In the genomic region with DNA sequence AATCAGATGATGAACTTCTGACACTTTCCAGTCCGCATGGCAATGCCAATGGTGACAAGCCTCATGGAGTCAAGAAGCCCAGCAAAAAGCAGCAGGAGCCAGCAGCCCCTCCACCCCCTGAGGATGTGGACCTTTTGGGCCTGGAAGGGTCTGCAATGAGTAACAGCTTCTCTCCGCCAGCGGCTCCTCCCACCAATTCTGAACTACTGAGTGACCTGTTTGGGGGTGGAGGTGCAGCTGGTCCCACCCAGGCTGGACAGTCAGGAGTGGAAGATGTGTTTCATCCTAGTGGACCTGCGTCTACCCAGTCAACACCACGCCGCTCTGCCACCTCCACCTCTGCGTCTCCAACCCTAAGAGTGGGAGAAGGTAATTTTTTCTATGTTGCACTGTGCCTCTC, we compare ENCODE assay signal across 22 cellular contexts.
"Had no signal": no experiment of that assay in that cellular context is flagged by ENCODE, and none has a peak within 500 bp of the region (broad histone marks: within the 10 kb centered on the region; RNA-seq: fewer than 3 reads in every experiment).

No MANE protein-coding gene starts in this region.

- H3K9me3 Mint-ChIP-seq: activated naive CD4-positive, alpha-beta T cell treated with anti-CD3 and anti-CD28 coated beads, Interleukin-2, amount 10 ng/mL, durations not matched to agents 7 days and 5 days; activated naive CD8-positive, alpha-beta T cell treated with anti-CD3 and anti-CD28 coated beads, Interleukin-2, amount 50 U/mL, for 24 hours; activated T-cell treated with anti-CD3 and anti-CD28 coated beads, Interleukin-2, amount 50 U/mL, for 72 hours; effector memory CD8-positive, alpha-beta T cell; stimulated activated memory B cell treated with anti-CD40 and anti-IgM and Interleukin-4, amounts not matched to agents 10 μg/mL and 1 μg/mL and 100 μg/mL, for 72 hours; stimulated activated naive CD8-positive, alpha-beta T cell treated with anti-CD3 and anti-CD28 coated beads, Interleukin-15, amount 100 ng/mL, for 72 hours had no signal

- DNase-seq: activated CD4-positive, alpha-beta T cell treated with anti-CD3 and anti-CD28 coated beads for 48 hours; activated gamma-delta T cell; activated naive CD4-positive, alpha-beta T cell treated with anti-CD3 and anti-CD28 coated beads, Interleukin-2, amount 10 ng/mL, durations not matched to agents 7 days and 5 days; activated naive CD8-positive, alpha-beta T cell treated with anti-CD3 and anti-CD28 coated beads, Interleukin-2, amount 50 U/mL, for 24 hours; activated T-cell treated with anti-CD3 and anti-CD28 coated beads, Interleukin-2, amount 50 U/mL, for 72 hours; amygdala; caudate nucleus; cortex of kidney; effector memory CD8-positive, alpha-beta T cell; erythroblast; left colon; mammary epithelial cell; pancreas; sigmoid colon; small intestine; stimulated activated CD4-positive, alpha-beta T cell treated with anti-CD3 and anti-CD28 coated beads, Interleukin-4, amount 100 ng/mL, for 24 hours; stimulated activated naive CD8-positive, alpha-beta T cell treated with anti-CD3 and anti-CD28 coated beads, Interleukin-15, amount 100 ng/mL, for 72 hours; T-helper 9 cell; thyroid gland; upper lobe of left lung had no signal

- ATAC-seq: effector memory CD8-positive, alpha-beta T cell; gastrocnemius medialis; left colon; stimulated activated memory B cell treated with anti-CD40 and anti-IgM and Interleukin-4, amounts not matched to agents 10 μg/mL and 1 μg/mL and 100 μg/mL, for 72 hours had no signal

- H3K4me3 Mint-ChIP-seq: activated naive CD4-positive, alpha-beta T cell treated with anti-CD3 and anti-CD28 coated beads, Interleukin-2, amount 10 ng/mL, durations not matched to agents 7 days and 5 days; activated naive CD8-positive, alpha-beta T cell treated with anti-CD3 and anti-CD28 coated beads, Interleukin-2, amount 50 U/mL, for 24 hours; activated T-cell treated with anti-CD3 and anti-CD28 coated beads, Interleukin-2, amount 50 U/mL, for 72 hours; effector memory CD8-positive, alpha-beta T cell; stimulated activated memory B cell treated with anti-CD40 and anti-IgM and Interleukin-4, amounts not matched to agents 10 μg/mL and 1 μg/mL and 100 μg/mL, for 72 hours; stimulated activated naive CD8-positive, alpha-beta T cell treated with anti-CD3 and anti-CD28 coated beads, Interleukin-15, amount 100 ng/mL, for 72 hours had no signal

- H3K27me3 Mint-ChIP-seq: activated naive CD4-positive, alpha-beta T cell treated with anti-CD3 and anti-CD28 coated beads, Interleukin-2, amount 10 ng/mL, durations not matched to agents 7 days and 5 days; activated naive CD8-positive, alpha-beta T cell treated with anti-CD3 and anti-CD28 coated beads, Interleukin-2, amount 50 U/mL, for 24 hours; effector memory CD8-positive, alpha-beta T cell; stimulated activated memory B cell treated with anti-CD40 and anti-IgM and Interleukin-4, amounts not matched to agents 10 μg/mL and 1 μg/mL and 100 μg/mL, for 72 hours; stimulated activated naive CD8-positive, alpha-beta T cell treated with anti-CD3 and anti-CD28 coated beads, Interleukin-15, amount 100 ng/mL, for 72 hours had no signal

- H3K27ac Mint-ChIP-seq: activated naive CD8-positive, alpha-beta T cell treated with anti-CD3 and anti-CD28 coated beads, Interleukin-2, amount 50 U/mL, for 24 hours; stimulated activated memory B cell treated with anti-CD40 and anti-IgM and Interleukin-4, amounts not matched to agents 10 μg/mL and 1 μg/mL and 100 μg/mL, for 72 hours had no signal
